ENCODE assay signal across 8 cellular contexts in genomic region chr15:68053701-68053996, GRCh38. TPM values are rescaled to one million over a fixed set of nuclear protein-coding genes. Genes with fewer than 3 reads are reported as not detected.
DNase-seq lines count a peak whose midpoint lies in the region; ATAC-seq and TF ChIP-seq lines count a peak whose summit lies in the region.

No MANE protein-coding gene starts in this region.

- ATAC-seq in naive thymus-derived CD8-positive, alpha-beta T cell = peak in 1 of 2 donors; percentile 0
- no peak for ATAC-seq in HG02678 (IDR thresholded peaks at IDR 0.05; ENCODE audit: unreplicated experiment)

- no peaks in the 10 kb centered on the region for H3K9me3 Mint-ChIP-seq in chondrocyte (ENCODE audit: low read depth)
- no peaks in the 10 kb centered on the region for H3K9me3 Mint-ChIP-seq in naive thymus-derived CD8-positive, alpha-beta T cell

- no peaks in the 10 kb centered on the region for H3K36me3 ChIP-seq in HUES6 (ENCODE audit: control insufficient read depth, insufficient read depth, low read length)

- peak overlapping the region; percentile 87 for H3K4me3 Mint-ChIP-seq in chondrocyte (ENCODE audit: unreplicated experiment)
- peak overlapping the region; percentile 87 to 97 (median 92) for H3K4me3 Mint-ChIP-seq in naive thymus-derived CD8-positive, alpha-beta T cell

- no peaks in the 10 kb centered on the region for H3K9me3 ChIP-seq in HUES6 (ENCODE audit: control insufficient read depth, insufficient read depth, low read depth, low read length)

- no peaks in the 10 kb centered on the region for H3K27me3 Mint-ChIP-seq in chondrocyte (ENCODE audit: low read depth)
- peaks cover 0 to 9% (median 2%) of the 10 kb centered on the region in 5 donors for H3K27me3 Mint-ChIP-seq in naive thymus-derived CD8-positive, alpha-beta T cell

- peaks cover 33% of the 10 kb centered on the region for H3K4me1 Mint-ChIP-seq in chondrocyte (ENCODE audit: low read depth)
- peaks cover 14 to 44% (median 37%) of the 10 kb centered on the region in 4 donors for H3K4me1 Mint-ChIP-seq in naive thymus-derived CD8-positive, alpha-beta T cell

- no peaks in the 10 kb centered on the region for H3K36me3 Mint-ChIP-seq in chondrocyte (ENCODE audit: low read depth)
- H3K36me3 Mint-ChIP-seq in naive thymus-derived CD8-positive, alpha-beta T cell = peaks cover 0 to under 1% (median 0%) of the 10 kb centered on the region in 3 donors

- H3K27ac ChIP-seq in HUES6 (ENCODE audit: low read depth, low read length) = no peak overlapping the region

- POLR2A ChIA-PET in naive thymus-derived CD8-positive, alpha-beta T cell (lab: Charles Lee) = interaction anchor here (0.5 to 2.9 kb wide), 15 partner anchors 14 to 1106 kb away, joined by 3 to 22 read pairs (median 5); partner anchors contain the start of genes FEM1B, GLCE and MAP2K5

- TF ChIP-seq CTCF in AG10803 (conservative IDR thresholded peaks at IDR 0.05; ENCODE audit: low read length) (no peak), chondrocyte (IDR thresholded peaks at IDR 0.05) (no peak)

- H3K9ac ChIP-seq in HUES6 (ENCODE audit: low read length) = peak overlapping the region; percentile 62

- H3K27ac Mint-ChIP-seq in chondrocyte (ENCODE audit: unreplicated experiment) = no peak overlapping the region
- peak overlapping the region in 6 of 10 donors; percentile 31 to 96 (median 86) for H3K27ac Mint-ChIP-seq in naive thymus-derived CD8-positive, alpha-beta T cell

- DNase-seq in AG10803 (ENCODE audit: low read depth) (no peak), chondrocyte (ENCODE audit: low spot score) (no peak), SKM-1 (lab: John Stamatoyannopoulos, UW; ENCODE audit: unreplicated experiment) (no peak), islet precursor cell (no peak), NCI-H2107 treated with DMSO at 0.1 percent for 48 hours (lab: John Stamatoyannopoulos, UW; ENCODE audit: unreplicated experiment) (no peak)
- DNase-seq in naive thymus-derived CD8-positive, alpha-beta T cell = no peak

- peaks cover 31% of the 10 kb centered on the region for H3K4me1 ChIP-seq in HUES6 (ENCODE audit: control insufficient read depth, insufficient read depth, low read length)

- H3K4me3 ChIP-seq in AG10803 (ENCODE audit: low read length) (peak overlapping the region; percentile 75), HUES6 (ENCODE audit: low read depth, low read length) (peak overlapping the region; percentile 91)

- no peaks in the 10 kb centered on the region for H3K27me3 ChIP-seq in HUES6 (ENCODE audit: control insufficient read depth, insufficient read depth, low read length)

RNA-seq across cellular contexts. Expression of gene PIAS1, which starts 0.5 kb away (rescaled TPM):
- total RNA-seq in chondrocyte = 30.8 to 39.1 TPM (median 32.6 TPM) in 3 replicates
- 10 to 100 TPM; 90.0 to 94.1 TPM for total RNA-seq in naive thymus-derived CD8-positive, alpha-beta T cell
- polyA plus RNA-seq in naive thymus-derived CD8-positive, alpha-beta T cell = 100 to 1,000 TPM; 120 to 149 (median 138) TPM
